In genomic region chr3:152874896-152875749, GRCh38 we compare ENCODE assay signal across 24 cellular contexts.
"Had no signal": no experiment of that assay in that cellular context is flagged by ENCODE, and none has a peak within 500 bp of the region (broad histone marks: within the 10 kb centered on the region; RNA-seq: fewer than 3 reads in every experiment).

No MANE protein-coding gene starts in this region.

- H3K27me3 ChIP-seq: cardiac muscle cell had no signal

- H3K27ac ChIP-seq: cardiac muscle cell, PC-9 had no signal

- H3K4me2 ChIP-seq: PC-9 had no signal

- FAIRE-seq: astrocyte had no signal

- H3K4me3 ChIP-seq: cardiac muscle cell, PC-9 had no signal

- ATAC-seq: activated T-helper 17 cell treated with anti-CD3 and anti-CD28 coated beads, Interleukin-2, amount 50 U/mL, for 72 hours; T-helper 17 cell; WTC11 had no signal

- H2AFZ ChIP-seq: PC-9 had no signal

- H3K36me3 ChIP-seq: cardiac muscle cell had no signal

- DNase-seq: activated CD4-positive, alpha-beta T cell treated with anti-CD3 and anti-CD28 coated beads for 48 hours; activated CD4-positive, alpha-beta T cell treated with anti-CD3 and anti-CD28 coated beads, Interleukin-2, amount 50 U/mL, for 4 hours; activated CD4-positive, CD25-positive, alpha-beta regulatory T cell treated with anti-CD3 and anti-CD28 coated beads, Interleukin-2, amount 50 U/mL, for 72 hours; activated gamma-delta T cell; activated naive CD4-positive, alpha-beta T cell treated with anti-CD3 and anti-CD28 coated beads for 36 hours; activated T-cell treated with anti-CD3 and anti-CD28 coated beads for 4 hours; activated T-cell treated with anti-CD3 and anti-CD28 coated beads, Interleukin-2, amount 50 U/mL, for 48 hours; amygdala; Kasumi-1; KBM-7; NCI-H146; NCI-H1930; NCI-H2107; NCI-H510A treated with DMSO at 0.1 percent for 48 hours; NCI-H69; NK-92 treated with Interleukin-12 subunit alpha and Interleukin-12 subunit beta, amount 100 ng/mL, for 24 hours; PC-9; SHP77 treated with DMSO at 0.1 percent for 48 hours; T-helper 17 cell; T-helper 9 cell had no signal
